8 cellular contexts compared by ENCODE assay signal in the genomic region with DNA sequence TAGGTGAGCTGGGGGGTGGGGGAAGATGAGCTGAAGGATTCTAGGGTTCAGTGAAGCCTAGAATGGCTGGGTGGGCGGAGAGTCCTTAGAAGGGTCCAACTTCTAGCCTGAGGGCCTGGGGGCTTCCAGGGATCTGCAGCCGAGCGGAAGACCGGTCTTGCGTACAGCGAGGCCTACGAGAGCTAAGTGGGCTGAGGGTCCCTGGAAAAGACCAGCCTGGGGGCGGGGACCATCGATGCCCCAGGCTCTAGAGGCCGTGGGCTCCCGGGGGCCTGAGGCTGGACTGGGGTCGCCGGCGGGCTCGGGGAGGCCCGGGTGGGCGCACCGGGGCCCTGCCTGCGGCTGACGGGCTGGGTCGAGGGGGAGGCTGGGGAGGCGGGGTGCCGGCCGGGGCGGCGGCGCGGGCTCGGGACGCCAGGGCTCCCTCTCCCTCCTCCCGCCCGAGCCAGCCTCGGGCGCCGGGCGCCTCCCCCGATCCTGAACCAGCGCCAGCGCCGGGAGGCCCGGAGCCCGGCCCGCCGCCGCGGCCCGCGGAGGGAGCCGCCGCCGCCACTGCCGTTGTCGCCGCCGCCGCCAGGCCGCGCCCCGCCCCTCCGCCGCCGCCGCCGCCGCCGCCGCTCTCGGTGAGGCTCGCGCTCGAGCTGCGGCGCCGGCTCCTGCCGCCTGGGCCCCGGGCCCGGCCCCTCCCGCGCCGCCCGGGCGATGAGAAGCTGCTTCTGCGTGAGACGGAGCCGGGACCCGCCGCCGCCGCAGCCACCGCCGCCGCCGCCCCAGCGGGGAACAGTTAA. TPM values are rescaled to one million over a fixed set of nuclear protein-coding genes. Genes with fewer than 3 reads are reported as not detected.
DNase-seq lines count a peak whose midpoint lies in the region; ATAC-seq and TF ChIP-seq lines count a peak whose summit lies in the region.

A gene with protein sequence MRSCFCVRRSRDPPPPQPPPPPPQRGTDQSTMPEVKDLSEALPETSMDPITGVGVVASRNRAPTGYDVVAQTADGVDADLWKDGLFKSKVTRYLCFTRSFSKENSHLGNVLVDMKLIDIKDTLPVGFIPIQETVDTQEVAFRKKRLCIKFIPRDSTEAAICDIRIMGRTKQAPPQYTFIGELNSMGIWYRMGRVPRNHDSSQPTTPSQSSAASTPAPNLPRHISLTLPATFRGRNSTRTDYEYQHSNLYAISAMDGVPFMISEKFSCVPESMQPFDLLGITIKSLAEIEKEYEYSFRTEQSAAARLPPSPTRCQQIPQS (plus strand): TSS at position 602 of the 788 bp plus-strand sequence. CDS start 101 bp downstream, at position 703.

- peaks cover 14% of the 10 kb centered on the region for H3K27me3 Mint-ChIP-seq in WTC11 (ENCODE audit: low read depth)
- no peaks in the 10 kb centered on the region for H3K27me3 Mint-ChIP-seq in central memory CD8-positive, alpha-beta T cell

- POLR2A ChIA-PET in HEK293T (lab: Yijun Ruan, JAX): interaction anchor here (0.6 to 2.5 kb wide), 7 partner anchors 10 to 478 kb away, joined by 3 to 14 read pairs (median 3); a partner anchor contains a TSS
- POLR2A ChIA-PET in WTC11 (lab: Charles Lee): interaction anchor here (0.5 kb wide), 1 partner anchor 990 kb away, joined by 5 read pairs; no protein-coding TSS in a partner anchor

- DNase-seq in ACHN (peak; percentile 28), HEK293T (ENCODE audit: extremely low spot score) (peak; percentile 73), WTC11 (ENCODE audit: low spot score) (peak; percentile 49), SW480 (ENCODE audit: low spot score) (no peak)
- peak in 1 of 2 donors; percentile 32 for DNase-seq in central memory CD8-positive, alpha-beta T cell (ENCODE audit: low spot score in 2 of 2)
- DNase-seq in stimulated activated CD4-positive, alpha-beta T cell treated with anti-CD3 and anti-CD28 coated beads, Interleukin-1b, Interleukin-23, amount 100 ng/mL, for 4 hours (ENCODE audit: low read depth in 2 of 2): peak; percentile 27 to 53

- no peak within 1 kb of the TSS for H3K27ac Mint-ChIP-seq in WTC11
- peak within 1 kb of the TSS; percentile 95 for H3K27ac Mint-ChIP-seq in central memory CD8-positive, alpha-beta T cell (ENCODE audit: low read depth)

- peaks cover 5% of the 10 kb centered on the region for H3K36me3 Mint-ChIP-seq in WTC11
- peaks cover 15% of the 10 kb centered on the region for H3K36me3 Mint-ChIP-seq in central memory CD8-positive, alpha-beta T cell (ENCODE audit: insufficient read depth)

- peaks cover 12% of the 10 kb centered on the region for H3K4me1 Mint-ChIP-seq in WTC11
- H3K4me1 Mint-ChIP-seq in central memory CD8-positive, alpha-beta T cell: peaks cover 50% of the 10 kb centered on the region

- peak within 1 kb of the TSS; percentile 72 for H3K4me3 Mint-ChIP-seq in WTC11
- peak within 1 kb of the TSS; percentile 91 for H3K4me3 Mint-ChIP-seq in central memory CD8-positive, alpha-beta T cell

- H3K27me3 ChIP-seq in layer of hippocampus (ENCODE audit: control insufficient read depth, insufficient read depth, low read length): no peaks in the 10 kb centered on the region

- peaks cover 12% of the 10 kb centered on the region for H3K9me3 Mint-ChIP-seq in WTC11
- H3K9me3 Mint-ChIP-seq in central memory CD8-positive, alpha-beta T cell: no peaks in the 10 kb centered on the region

- TF ChIP-seq CTCF in WTC11 (IDR thresholded peaks at IDR 0.05): no peak

- in situ Hi-C loops in ACHN (cut with HindIII; ENCODE audit: low pct_ligation_motif_present, low pct_unique_long_range_greater_than_20kb, low sequenced_read_pairs): no loop called here

- peak within 1 kb of the TSS; percentile 98 for H3K27ac ChIP-seq in layer of hippocampus (ENCODE audit: low read depth, low read length)

- CTCF ChIA-PET in HEK293T (lab: Yijun Ruan, JAX): interaction anchor here (0.7 to 1.6 kb wide), 2 partner anchors 11 to 31 kb away, joined by 4 to 5 read pairs; no protein-coding TSS in a partner anchor
- CTCF ChIA-PET in WTC11 (lab: Charles Lee): interaction anchor here (0.5 to 2.4 kb wide), 9 partner anchors 9 to 377 kb away, joined by 3 to 14 read pairs (median 4); no protein-coding TSS in a partner anchor

- ATAC-seq in WTC11 (peak; percentile 50), GM19035 (IDR thresholded peaks at IDR 0.05; ENCODE audit: unreplicated experiment) (no peak)
- peak; percentile 35 for ATAC-seq in central memory CD8-positive, alpha-beta T cell (replicated peaks; ENCODE audit: extremely low read depth, poor library complexity, severe bottlenecking)

TF ChIP-seq in HEK293T, 16 proteins besides CTCF, POLR2A, EP300 and RAD21:
- TF ChIP-seq ARNT (IDR thresholded peaks at IDR 0.05) (no peak), TARDBP (IDR thresholded peaks at IDR 0.05) (no peak), CTBP1 (IDR thresholded peaks at IDR 0.05; ENCODE audit: borderline replicate concordance) (no peak), FOXA1 (IDR thresholded peaks at IDR 0.05) (no peak), LEF1 (IDR thresholded peaks at IDR 0.05; ENCODE audit: borderline replicate concordance) (no peak), SP1 (IDR thresholded peaks at IDR 0.05) (no peak)

TF ChIP-seq in WTC11, 78 proteins besides CTCF, POLR2A, EP300 and RAD21 (continues in another document):
- TF ChIP-seq, protein P1, sequence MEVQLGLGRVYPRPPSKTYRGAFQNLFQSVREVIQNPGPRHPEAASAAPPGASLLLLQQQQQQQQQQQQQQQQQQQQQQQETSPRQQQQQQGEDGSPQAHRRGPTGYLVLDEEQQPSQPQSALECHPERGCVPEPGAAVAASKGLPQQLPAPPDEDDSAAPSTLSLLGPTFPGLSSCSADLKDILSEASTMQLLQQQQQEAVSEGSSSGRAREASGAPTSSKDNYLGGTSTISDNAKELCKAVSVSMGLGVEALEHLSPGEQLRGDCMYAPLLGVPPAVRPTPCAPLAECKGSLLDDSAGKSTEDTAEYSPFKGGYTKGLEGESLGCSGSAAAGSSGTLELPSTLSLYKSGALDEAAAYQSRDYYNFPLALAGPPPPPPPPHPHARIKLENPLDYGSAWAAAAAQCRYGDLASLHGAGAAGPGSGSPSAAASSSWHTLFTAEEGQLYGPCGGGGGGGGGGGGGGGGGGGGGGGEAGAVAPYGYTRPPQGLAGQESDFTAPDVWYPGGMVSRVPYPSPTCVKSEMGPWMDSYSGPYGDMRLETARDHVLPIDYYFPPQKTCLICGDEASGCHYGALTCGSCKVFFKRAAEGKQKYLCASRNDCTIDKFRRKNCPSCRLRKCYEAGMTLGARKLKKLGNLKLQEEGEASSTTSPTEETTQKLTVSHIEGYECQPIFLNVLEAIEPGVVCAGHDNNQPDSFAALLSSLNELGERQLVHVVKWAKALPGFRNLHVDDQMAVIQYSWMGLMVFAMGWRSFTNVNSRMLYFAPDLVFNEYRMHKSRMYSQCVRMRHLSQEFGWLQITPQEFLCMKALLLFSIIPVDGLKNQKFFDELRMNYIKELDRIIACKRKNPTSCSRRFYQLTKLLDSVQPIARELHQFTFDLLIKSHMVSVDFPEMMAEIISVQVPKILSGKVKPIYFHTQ (CRISPR knock-in tag; IDR thresholded peaks at IDR 0.05): no peak
- TF ChIP-seq ATF1 (CRISPR knock-in tag; IDR thresholded peaks at IDR 0.05): no peak
- TF ChIP-seq OVOL2 (CRISPR knock-in tag; IDR thresholded peaks at IDR 0.05; ENCODE audit: borderline replicate concordance): no peak
- TF ChIP-seq FOXK1 (CRISPR knock-in tag; IDR thresholded peaks at IDR 0.05): no peak
- TF ChIP-seq, protein P2, sequence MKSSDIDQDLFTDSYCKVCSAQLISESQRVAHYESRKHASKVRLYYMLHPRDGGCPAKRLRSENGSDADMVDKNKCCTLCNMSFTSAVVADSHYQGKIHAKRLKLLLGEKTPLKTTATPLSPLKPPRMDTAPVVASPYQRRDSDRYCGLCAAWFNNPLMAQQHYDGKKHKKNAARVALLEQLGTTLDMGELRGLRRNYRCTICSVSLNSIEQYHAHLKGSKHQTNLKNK (CRISPR knock-in tag; IDR thresholded peaks at IDR 0.05): no peak
- no peak for TF ChIP-seq ZBTB21 (CRISPR knock-in tag; IDR thresholded peaks at IDR 0.05; ENCODE audit: borderline replicate concordance)
- TF ChIP-seq, protein P3, sequence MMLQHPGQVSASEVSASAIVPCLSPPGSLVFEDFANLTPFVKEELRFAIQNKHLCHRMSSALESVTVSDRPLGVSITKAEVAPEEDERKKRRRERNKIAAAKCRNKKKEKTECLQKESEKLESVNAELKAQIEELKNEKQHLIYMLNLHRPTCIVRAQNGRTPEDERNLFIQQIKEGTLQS (CRISPR knock-in tag; conservative IDR thresholded peaks at IDR 0.05): no peak
- TF ChIP-seq, protein P4, sequence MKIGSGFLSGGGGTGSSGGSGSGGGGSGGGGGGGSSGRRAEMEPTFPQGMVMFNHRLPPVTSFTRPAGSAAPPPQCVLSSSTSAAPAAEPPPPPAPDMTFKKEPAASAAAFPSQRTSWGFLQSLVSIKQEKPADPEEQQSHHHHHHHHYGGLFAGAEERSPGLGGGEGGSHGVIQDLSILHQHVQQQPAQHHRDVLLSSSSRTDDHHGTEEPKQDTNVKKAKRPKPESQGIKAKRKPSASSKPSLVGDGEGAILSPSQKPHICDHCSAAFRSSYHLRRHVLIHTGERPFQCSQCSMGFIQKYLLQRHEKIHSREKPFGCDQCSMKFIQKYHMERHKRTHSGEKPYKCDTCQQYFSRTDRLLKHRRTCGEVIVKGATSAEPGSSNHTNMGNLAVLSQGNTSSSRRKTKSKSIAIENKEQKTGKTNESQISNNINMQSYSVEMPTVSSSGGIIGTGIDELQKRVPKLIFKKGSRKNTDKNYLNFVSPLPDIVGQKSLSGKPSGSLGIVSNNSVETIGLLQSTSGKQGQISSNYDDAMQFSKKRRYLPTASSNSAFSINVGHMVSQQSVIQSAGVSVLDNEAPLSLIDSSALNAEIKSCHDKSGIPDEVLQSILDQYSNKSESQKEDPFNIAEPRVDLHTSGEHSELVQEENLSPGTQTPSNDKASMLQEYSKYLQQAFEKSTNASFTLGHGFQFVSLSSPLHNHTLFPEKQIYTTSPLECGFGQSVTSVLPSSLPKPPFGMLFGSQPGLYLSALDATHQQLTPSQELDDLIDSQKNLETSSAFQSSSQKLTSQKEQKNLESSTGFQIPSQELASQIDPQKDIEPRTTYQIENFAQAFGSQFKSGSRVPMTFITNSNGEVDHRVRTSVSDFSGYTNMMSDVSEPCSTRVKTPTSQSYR (CRISPR knock-in tag; IDR thresholded peaks at IDR 0.05): no peak
- no peak for TF ChIP-seq NR3C1 (CRISPR knock-in tag; conservative IDR thresholded peaks at IDR 0.05; ENCODE audit: low read depth)
- TF ChIP-seq FOXP1 (CRISPR knock-in tag; IDR thresholded peaks at IDR 0.05; ENCODE audit: borderline replicate concordance): no peak
- no peak for TF ChIP-seq SP1 (CRISPR knock-in tag; conservative IDR thresholded peaks at IDR 0.05)
- no peak for TF ChIP-seq NR2C2 (CRISPR knock-in tag; IDR thresholded peaks at IDR 0.05)
- TF ChIP-seq NFATC4 (CRISPR knock-in tag; IDR thresholded peaks at IDR 0.05): no peak
- no peak for TF ChIP-seq RORB (CRISPR knock-in tag; IDR thresholded peaks at IDR 0.05)

RNA-seq across cellular contexts. Expression of the gene that starts here (rescaled TPM):
- total RNA-seq in WTC11 (2021): 4.9 to 5.7 TPM (median 5.5 TPM) in 3 replicates
